ENCODE assay signal across 22 cellular contexts in the genomic region with DNA sequence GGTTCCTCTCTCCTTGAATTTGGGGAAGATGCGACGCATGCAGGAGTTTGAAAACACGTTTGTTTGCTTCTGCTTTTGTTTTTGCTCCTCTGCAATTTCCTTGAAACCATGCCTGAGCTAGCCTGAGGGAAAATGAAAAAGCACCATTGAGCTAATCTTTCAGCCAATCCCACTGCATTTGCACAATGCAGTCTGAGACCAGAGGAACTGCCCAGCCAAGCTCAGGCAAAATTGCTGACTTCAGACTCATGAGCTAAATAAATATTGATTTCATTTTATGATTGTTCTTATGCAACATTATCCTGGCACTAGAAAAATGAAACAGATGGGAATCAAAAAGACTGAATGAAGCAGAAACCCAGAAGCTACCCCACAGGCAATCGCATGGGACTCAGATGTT. TPM values are rescaled to one million over a fixed set of nuclear protein-coding genes. Genes with fewer than 3 reads are reported as not detected.
DNase-seq lines count a peak whose midpoint lies in the region; ATAC-seq and TF ChIP-seq lines count a peak whose summit lies in the region.
"Had no signal": no experiment of that assay in that cellular context is flagged by ENCODE, and none has a peak within 500 bp of the region (broad histone marks: within the 10 kb centered on the region; RNA-seq: fewer than 3 reads in every experiment).

No MANE protein-coding gene starts in this region.

- H3K36me3 Mint-ChIP-seq in dendritic cell treated with granulocyte-macrophage colony-stimulating factor and Interleukin-4, amounts not matched to agents 40 ng/mL and 50 ng/mL, for 4 days (ENCODE audit: low read depth): no peaks in the 10 kb centered on the region
- H3K36me3 Mint-ChIP-seq: natural killer cell had no signal

- H3K4me3 Mint-ChIP-seq in dendritic cell treated with granulocyte-macrophage colony-stimulating factor and Interleukin-4, amounts not matched to agents 40 ng/mL and 50 ng/mL, for 4 days: no peak overlapping the region
- H3K4me3 Mint-ChIP-seq: activated naive CD8-positive, alpha-beta T cell; natural killer cell had no signal

- H3K4me1 ChIP-seq in heart right ventricle (peaks cover 0 to 31% (median 5%) of the 10 kb centered on the region in 9 donors), liver (ENCODE audit: control insufficient read depth in 4 of 4, insufficient read depth in 4 of 4, low read length in 3 of 4) (peaks cover 10 to 50% (median 35%) of the 10 kb centered on the region in 4 donors), suprapubic skin (peaks cover 9% of the 10 kb centered on the region)
- H3K4me1 ChIP-seq: thyroid gland had no signal

- H3K4me1 Mint-ChIP-seq in dendritic cell treated with granulocyte-macrophage colony-stimulating factor and Interleukin-4, amounts not matched to agents 40 ng/mL and 50 ng/mL, for 4 days (ENCODE audit: low read depth): peaks cover 65% of the 10 kb centered on the region
- H3K4me1 Mint-ChIP-seq: natural killer cell had no signal

- H3K27me3 ChIP-seq in heart right ventricle (no peaks in the 10 kb centered on the region), liver (ENCODE audit: control insufficient read depth in 4 of 4, insufficient read depth in 4 of 4, low read length in 3 of 4) (no peaks in the 10 kb centered on the region), suprapubic skin (no peaks in the 10 kb centered on the region)
- H3K27me3 ChIP-seq: hepatocyte, thyroid gland had no signal

- intact Hi-C loops in Right ventricle myocardium superior (cut with DNase I): no loop called here
- intact Hi-C loops in heart right ventricle (cut with DNase I): no loop called here
- intact Hi-C loops in dendritic cell treated with granulocyte-macrophage colony-stimulating factor and Interleukin-4, amounts not matched to agents 40 ng/mL and 50 ng/mL, for 4 days (cut with micrococcal nuclease): loop anchor here (5.0 kb wide), 1 partner anchor 37 kb away; the partner anchor contains the start of gene TPRKB

- TF ChIP-seq POLR2A in suprapubic skin (IDR thresholded peaks at IDR 0.05): no peak

- peak; percentile 12 to 40 for TF ChIP-seq RAD21 in liver (IDR thresholded peaks at IDR 0.05)

- H3K9me3 ChIP-seq in heart right ventricle: no peaks in the 10 kb centered on the region
- H3K9me3 ChIP-seq in liver (ENCODE audit: control insufficient read depth in 4 of 4, low read length in 3 of 4): no peaks in the 10 kb centered on the region
- no peaks in the 10 kb centered on the region for H3K9me3 ChIP-seq in suprapubic skin
- H3K9me3 ChIP-seq: thyroid gland had no signal

- H3K9ac ChIP-seq in liver (ENCODE audit: low read depth in 1 of 2, low read length in 2 of 2): no peak overlapping the region

- peaks cover 2% of the 10 kb centered on the region for H3K27me3 Mint-ChIP-seq in dendritic cell treated with granulocyte-macrophage colony-stimulating factor and Interleukin-4, amounts not matched to agents 40 ng/mL and 50 ng/mL, for 4 days

- H3K27ac ChIP-seq in heart right ventricle (peak overlapping the region in 3 of 10 donors; percentile 64 to 77 (median 71)), liver (ENCODE audit: low read depth in 1 of 2, low read length in 2 of 2) (peak overlapping the region; percentile 44 to 57), suprapubic skin (no peak overlapping the region)
- H3K27ac ChIP-seq: hepatocyte, thyroid gland had no signal

- H3K9me3 Mint-ChIP-seq in dendritic cell treated with granulocyte-macrophage colony-stimulating factor and Interleukin-4, amounts not matched to agents 40 ng/mL and 50 ng/mL, for 4 days: no peaks in the 10 kb centered on the region
- H3K9me3 Mint-ChIP-seq: natural killer cell had no signal

- no peak for DNase-seq in Right ventricle myocardium superior
- no peak for DNase-seq in heart right ventricle
- DNase-seq in ureter (ENCODE audit: low spot score): peak; percentile 68
- DNase-seq in DMS79 (lab: John Stamatoyannopoulos, UW): no peak
- no peak for DNase-seq in suprapubic skin (ENCODE audit: low spot score in 2 of 2)
- DNase-seq: ACHN; activated CD4-positive, alpha-beta T cell treated with anti-CD3 and anti-CD28 coated beads for 48 hours; caudate nucleus; COR-L47; left cardiac atrium; natural killer cell; NCI-H2029; NCI-H774; T-helper 9 cell; thyroid gland had no signal

- TF ChIP-seq EP300 in suprapubic skin (IDR thresholded peaks at IDR 0.05): no peak

- H3K27ac Mint-ChIP-seq in dendritic cell treated with granulocyte-macrophage colony-stimulating factor and Interleukin-4, amounts not matched to agents 40 ng/mL and 50 ng/mL, for 4 days: peak overlapping the region; percentile 86
- H3K27ac Mint-ChIP-seq: activated naive CD8-positive, alpha-beta T cell; natural killer cell had no signal

- WGBS in heart right ventricle, 2 donors: 74 to 82% methylated on average over 4 of the region's 4 CpGs
- 15% methylated on average over 4 of the region's 4 CpGs for WGBS in liver
- 38% methylated on average over 4 of the region's 4 CpGs for WGBS in suprapubic skin

- peak overlapping the region in 1 of 10 donors; percentile 16 for H3K4me3 ChIP-seq in heart right ventricle
- H3K4me3 ChIP-seq in liver (ENCODE audit: low read depth in 1 of 3, low read length in 3 of 3): no peak overlapping the region
- no peak overlapping the region for H3K4me3 ChIP-seq in suprapubic skin
- H3K4me3 ChIP-seq: hepatocyte, thyroid gland had no signal

- H3K36me3 ChIP-seq in heart right ventricle (no peaks in the 10 kb centered on the region), liver (ENCODE audit: control insufficient read depth in 4 of 4, insufficient read depth in 3 of 4, low read depth in 1 of 4, low read length in 3 of 4) (no peaks in the 10 kb centered on the region), suprapubic skin (no peaks in the 10 kb centered on the region)
- H3K36me3 ChIP-seq: thyroid gland had no signal

- ATAC-seq in Right ventricle myocardium superior (ENCODE audit: poor library complexity): peak; percentile 65
- ATAC-seq in heart right ventricle: no peak
- no peak for ATAC-seq in GM18873 (IDR thresholded peaks at IDR 0.05; ENCODE audit: low FRiP score, unreplicated experiment)
- ATAC-seq: natural killer cell had no signal

- no peak for TF ChIP-seq CTCF in heart right ventricle (IDR thresholded peaks at IDR 0.05)
- TF ChIP-seq CTCF in liver (IDR thresholded peaks at IDR 0.05; ENCODE audit: low read depth, low read length, missing input control): no peak
- TF ChIP-seq CTCF in suprapubic skin (IDR thresholded peaks at IDR 0.05): no peak

TF ChIP-seq in liver, 16 proteins besides CTCF, POLR2A, EP300 and RAD21 (continues in another document):
- TF ChIP-seq HNF4A (conservative IDR thresholded peaks at IDR 0.05) (peak; percentile 45 to 56), FOXA2 (IDR thresholded peaks at IDR 0.05) (peak; percentile 51), EGR1 (IDR thresholded peaks at IDR 0.05; ENCODE audit: low read depth in 2 of 2) (no peak), NR2F2 (IDR thresholded peaks at IDR 0.05) (no peak), RXRA (IDR thresholded peaks at IDR 0.05) (peak in 1 of 2 donors; percentile 61), YY1 (IDR thresholded peaks at IDR 0.05) (peak; percentile 58), GABPA (IDR thresholded peaks at IDR 0.05 in 1 of 2, conservative IDR thresholded peaks at IDR 0.05 in 1 of 2) (peak in 1 of 2 donors; percentile 28), HNF4G (IDR thresholded peaks at IDR 0.05) (no peak), JUND (IDR thresholded peaks at IDR 0.05) (no peak), TAF1 (conservative IDR thresholded peaks at IDR 0.05) (no peak), FOXA1 (IDR thresholded peaks at IDR 0.05) (no peak), SP1 (IDR thresholded peaks at IDR 0.05) (peak; percentile 51)
- TF ChIP-seq, protein P1, sequence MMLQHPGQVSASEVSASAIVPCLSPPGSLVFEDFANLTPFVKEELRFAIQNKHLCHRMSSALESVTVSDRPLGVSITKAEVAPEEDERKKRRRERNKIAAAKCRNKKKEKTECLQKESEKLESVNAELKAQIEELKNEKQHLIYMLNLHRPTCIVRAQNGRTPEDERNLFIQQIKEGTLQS (IDR thresholded peaks at IDR 0.05): no peak
- TF ChIP-seq, protein P2, sequence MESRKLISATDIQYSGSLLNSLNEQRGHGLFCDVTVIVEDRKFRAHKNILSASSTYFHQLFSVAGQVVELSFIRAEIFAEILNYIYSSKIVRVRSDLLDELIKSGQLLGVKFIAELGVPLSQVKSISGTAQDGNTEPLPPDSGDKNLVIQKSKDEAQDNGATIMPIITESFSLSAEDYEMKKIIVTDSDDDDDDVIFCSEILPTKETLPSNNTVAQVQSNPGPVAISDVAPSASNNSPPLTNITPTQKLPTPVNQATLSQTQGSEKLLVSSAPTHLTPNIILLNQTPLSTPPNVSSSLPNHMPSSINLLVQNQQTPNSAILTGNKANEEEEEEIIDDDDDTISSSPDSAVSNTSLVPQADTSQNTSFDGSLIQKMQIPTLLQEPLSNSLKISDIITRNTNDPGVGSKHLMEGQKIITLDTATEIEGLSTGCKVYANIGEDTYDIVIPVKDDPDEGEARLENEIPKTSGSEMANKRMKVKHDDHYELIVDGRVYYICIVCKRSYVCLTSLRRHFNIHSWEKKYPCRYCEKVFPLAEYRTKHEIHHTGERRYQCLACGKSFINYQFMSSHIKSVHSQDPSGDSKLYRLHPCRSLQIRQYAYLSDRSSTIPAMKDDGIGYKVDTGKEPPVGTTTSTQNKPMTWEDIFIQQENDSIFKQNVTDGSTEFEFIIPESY (IDR thresholded peaks at IDR 0.05): peak; percentile 27
- TF ChIP-seq, protein P3, sequence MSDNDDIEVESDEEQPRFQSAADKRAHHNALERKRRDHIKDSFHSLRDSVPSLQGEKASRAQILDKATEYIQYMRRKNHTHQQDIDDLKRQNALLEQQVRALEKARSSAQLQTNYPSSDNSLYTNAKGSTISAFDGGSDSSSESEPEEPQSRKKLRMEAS (IDR thresholded peaks at IDR 0.05): peak; percentile 27

RNA-seq across cellular contexts. Expression of gene TPRKB, which starts 37.0 kb away (rescaled TPM):
- total RNA-seq in Right ventricle myocardium superior (39.2 TPM), heart right ventricle (10 to 100 TPM; 17.1 to 42.3 (median 20.7) TPM), liver (10 to 100 TPM; 16.2 to 17.2 TPM), ureter (28.1 TPM), suprapubic skin (10 to 100 TPM; 19.2 to 32.2 (median 29.0) TPM)
- polyA plus RNA-seq in heart right ventricle (10 to 100 TPM; 66.4 to 83.2 TPM), liver (10 to 100 TPM; 16.9 to 27.7 TPM)

RNA-seq across cellular contexts. Expression of gene NAT8, which starts 57.9 kb away (rescaled TPM):
- total RNA-seq in Right ventricle myocardium superior: not detected
- not detected for total RNA-seq in heart right ventricle
- not detected for polyA plus RNA-seq in heart right ventricle
- 10 to 100 TPM; 10.7 to 27.6 TPM for total RNA-seq in liver
- 10 to 100 TPM in 1 of 2 donors, 1 to 10 TPM in 1; 8.3 to 67.5 TPM for polyA plus RNA-seq in liver
- total RNA-seq in ureter: not detected
- not detected for total RNA-seq in suprapubic skin
- total RNA-seq: epithelial cell of proximal tubule, left cardiac atrium, M059J, natural killer cell, thyroid gland had no signal

Comparison
In these comparisons a context has a peak if more than half of its experiments do, and no peak if none do; other contexts are left out.
1. RNA of gene NAT8, which starts 57.9 kb away (total RNA-seq): 10.7 to 27.6 TPM in liver; not detected in Right ventricle myocardium superior (single experiment), not detected in heart right ventricle, not detected in ureter (single experiment) and not detected in suprapubic skin; every median in the first group is over 10 times any median in the second.